ENCODE assay signal across 8 cellular contexts in genomic region chr4:133149364-133149695, GRCh38. TPM values are rescaled to one million over a fixed set of nuclear protein-coding genes. Genes with fewer than 3 reads are reported as not detected.
DNase-seq lines count a peak whose midpoint lies in the region; ATAC-seq, FAIRE-seq and TF ChIP-seq lines count a peak whose summit lies in the region.

No MANE protein-coding gene starts in this region.

- peak overlapping the region; percentile 89 for H3K4me3 Mint-ChIP-seq in neural crest cell

- BruUV-seq in A673 (replicated peaks; lab: Mats Ljungman, UMichigan) = TSS peak; percentile 87

- H3K9ac ChIP-seq in Loucy (ENCODE audit: low read depth, low read length, poor library complexity, severe bottlenecking) = no peak overlapping the region
- H3K9ac ChIP-seq in duodenal mucosa (ENCODE audit: low read depth in 1 of 2, low read length in 2 of 2) = no peak overlapping the region

- no peaks in the 10 kb centered on the region for H3K79me2 ChIP-seq in Loucy (ENCODE audit: insufficient read depth, low read length)

- H3K36me3 Mint-ChIP-seq in neural crest cell (ENCODE audit: low read depth) = no peaks in the 10 kb centered on the region

- intact Hi-C loops in A673 (cut with micrococcal nuclease; ENCODE audit: unreplicated experiment) = loop anchor here (5.0 kb wide), 1 partner anchor 1783 kb away; no protein-coding TSS in a partner anchor

- CTCF ChIA-PET in A673 (lab: Charles Lee) = no interaction called here

- POLR2A ChIA-PET in A673 (lab: Charles Lee; ENCODE audit: low non-redundant PET) = interaction anchor here (0.7 kb wide), 2 partner anchors 22 to 367 kb away, joined by 3 to 4 read pairs; no protein-coding TSS in a partner anchor

- H3K4me3 ChIP-seq in A673 (ENCODE audit: low read depth, low read length, poor library complexity, severe bottlenecking) (peak overlapping the region; percentile 63), Loucy (ENCODE audit: low read length, poor library complexity, severe bottlenecking) (peak overlapping the region; percentile 80), duodenal mucosa (ENCODE audit: low read depth in 1 of 2, low read length in 2 of 2) (peak overlapping the region; percentile 40 to 58)

- peaks cover 74% of the 10 kb centered on the region for H3K27me3 Mint-ChIP-seq in neural crest cell (ENCODE audit: low read depth)

- H3K4me1 Mint-ChIP-seq in neural crest cell = peaks cover 64% of the 10 kb centered on the region

- peak overlapping the region; percentile 71; the same call in 1 of the 2 replicates for H2AFZ ChIP-seq in Loucy (ENCODE audit: low read length)

- H3K27me3 ChIP-seq in A673 (replicated peaks; ENCODE audit: insufficient read depth, low read depth, low read length, poor library complexity) (no peaks in the 10 kb centered on the region), Loucy (ENCODE audit: insufficient read depth, low read length, poor library complexity, severe bottlenecking) (no peaks in the 10 kb centered on the region), duodenal mucosa (ENCODE audit: control insufficient read depth in 1 of 2, insufficient read depth in 2 of 2, low read length in 2 of 2) (peaks cover 44 to 82% of the 10 kb centered on the region in 2 donors)

- H3F3A ChIP-seq in Loucy (ENCODE audit: low read depth) = no peaks in the 10 kb centered on the region; the same call in 1 of the 2 replicates

- DNase-seq in A673 (ENCODE audit: low spot score) (no peak), neural crest cell (ENCODE audit: low read depth, low spot score) (no peak), RCC 7860 (ENCODE audit: low spot score) (no peak), nucleus accumbens (lab: John Stamatoyannopoulos, UW) (no peak)

- H3K36me3 ChIP-seq in A673 (ENCODE audit: insufficient read depth, low read length, poor library complexity, severe bottlenecking) = no peaks in the 10 kb centered on the region
- no peaks in the 10 kb centered on the region for H3K36me3 ChIP-seq in Loucy (ENCODE audit: insufficient read depth, low read length)
- H3K36me3 ChIP-seq in duodenal mucosa (ENCODE audit: control insufficient read depth in 1 of 2, insufficient read depth in 2 of 2, low read length in 2 of 2) = no peaks in the 10 kb centered on the region

- H3K9me3 Mint-ChIP-seq in neural crest cell = no peaks in the 10 kb centered on the region

- H3K9me3 ChIP-seq in A673 (ENCODE audit: low read depth, low read length, poor library complexity, severe bottlenecking) (no peaks in the 10 kb centered on the region), Loucy (ENCODE audit: insufficient read depth, low read depth, low read length) (no peaks in the 10 kb centered on the region; the same call in 1 of the 2 replicates), duodenal mucosa (ENCODE audit: control insufficient read depth in 1 of 2, low read length in 2 of 2) (peaks cover 0 to 4% of the 10 kb centered on the region in 2 donors)

- no peaks in the 10 kb centered on the region for H3K4me1 ChIP-seq in A673 (ENCODE audit: insufficient read depth, low read length, poor library complexity, severe bottlenecking)
- peaks cover 28% of the 10 kb centered on the region for H3K4me1 ChIP-seq in Loucy (ENCODE audit: insufficient read depth, low read length, poor library complexity, severe bottlenecking)
- H3K4me1 ChIP-seq in duodenal mucosa (ENCODE audit: control insufficient read depth in 1 of 2, insufficient read depth in 2 of 2, low read length in 2 of 2) = peaks cover 6 to 8% of the 10 kb centered on the region in 2 donors

- no peak overlapping the region for H3K27ac Mint-ChIP-seq in neural crest cell (ENCODE audit: unreplicated experiment)

- H3K27ac ChIP-seq in A673 (ENCODE audit: low read depth, low read length, poor library complexity, severe bottlenecking) = no peak overlapping the region
- H3K27ac ChIP-seq in duodenal mucosa (ENCODE audit: low read depth, low read length) = no peak overlapping the region

- H3K4me2 ChIP-seq in Loucy (ENCODE audit: low read depth, low read length, poor library complexity, severe bottlenecking) = peak overlapping the region; percentile 90

- ATAC-seq in GM18868 (IDR thresholded peaks at IDR 0.05; ENCODE audit: unreplicated experiment) (no peak), HG03025 (IDR thresholded peaks at IDR 0.05; ENCODE audit: low FRiP score, unreplicated experiment) (no peak)

- H3K9me2 ChIP-seq in Loucy (replicated peaks; ENCODE audit: low read depth, low read length) = no peaks in the 10 kb centered on the region

- H4K20me1 ChIP-seq in Loucy (ENCODE audit: insufficient read depth, low read length, poor library complexity, severe bottlenecking) = no peaks in the 10 kb centered on the region

- no peak for FAIRE-seq in RCC 7860 (lab: Jason Lieb, UNC)

- TF ChIP-seq CTCF in A673 (conservative IDR thresholded peaks at IDR 0.05; ENCODE audit: low read depth, low read length) (no peak), Loucy (conservative IDR thresholded peaks at IDR 0.05; ENCODE audit: low read length) (no peak), neural crest cell (conservative IDR thresholded peaks at IDR 0.05) (no peak)

RNA-seq across cellular contexts. Expression of gene PCDH10, which starts 0.2 kb away (rescaled TPM):
- total RNA-seq in A673 (2021) (40.6 and 43.4 TPM in 2 replicates), neural crest cell (3.7 and 3.8 TPM in 2 replicates)
